Comparison of ENCODE assay signal across 2 cellular contexts in genomic region chr16:2778692-2778958, GRCh38.
TF ChIP-seq lines count a peak whose summit lies in the region.

No MANE protein-coding gene starts in this region.

TF ChIP-seq in SK-N-SH, 30 proteins besides CTCF, POLR2A, EP300 and RAD21 (continued from another document):
- TF ChIP-seq ZBTB33 (IDR thresholded peaks at IDR 0.05; ENCODE audit: borderline replicate concordance, low read depth) = no peak
- TF ChIP-seq FOXJ3 (CRISPR knock-in tag; IDR thresholded peaks at IDR 0.05) = no peak
- no peak for TF ChIP-seq JUND (IDR thresholded peaks at IDR 0.05)
- TF ChIP-seq GABPA (IDR thresholded peaks at IDR 0.05; ENCODE audit: low read depth) = no peak

TF ChIP-seq in SK-N-SH treated with all-trans-retinoic acid at 6 μM for 48 hours, 23 proteins besides CTCF, POLR2A, EP300 and RAD21 (continued from another document):
- TF ChIP-seq OSR1 (CRISPR knock-in tag; IDR thresholded peaks at IDR 0.05) = no peak
- no peak for TF ChIP-seq ZNF70 (CRISPR knock-in tag; IDR thresholded peaks at IDR 0.05)
- TF ChIP-seq ISL1 (CRISPR knock-in tag; IDR thresholded peaks at IDR 0.05) = no peak
